In genomic region chr7:30583181-30583580, GRCh38 we compare ENCODE assay signal across 23 cellular contexts.
"Had no signal": no experiment of that assay in that cellular context is flagged by ENCODE, and none has a peak within 500 bp of the region (broad histone marks: within the 10 kb centered on the region; RNA-seq: fewer than 3 reads in every experiment).

No MANE protein-coding gene starts in this region.

- H3K4me1 ChIP-seq: right atrium auricular region, right lobe of liver, transverse colon had no signal

- H3K27ac ChIP-seq: hepatocyte, left ventricle myocardium inferior, ovary, right atrium auricular region, right lobe of liver, transverse colon, upper lobe of left lung had no signal

- H3K9me3 ChIP-seq: ovary, right atrium auricular region, right lobe of liver, transverse colon, upper lobe of left lung had no signal

- H2AFZ ChIP-seq: hepatocyte had no signal

- H3K27ac Mint-ChIP-seq: mesothelial cell of epicardium; naive B cell; natural killer cell; progenitor cell of endocrine pancreas; stimulated activated memory B cell treated with anti-CD40 and anti-IgM and Interleukin-4, amounts not matched to agents 10 μg/mL and 1 μg/mL and 100 μg/mL, for 72 hours; stimulated activated naive CD8-positive, alpha-beta T cell treated with anti-CD3 and anti-CD28 coated beads, Interleukin-15, amount 100 ng/mL, for 72 hours had no signal

- H3K4me3 ChIP-seq: hepatocyte, left ventricle myocardium inferior, lung, ovary, right atrium auricular region, right lobe of liver, smooth muscle cell, transverse colon, upper lobe of left lung had no signal

- H3K4me1 Mint-ChIP-seq: mesothelial cell of epicardium had no signal

- H3K36me3 ChIP-seq: ovary had no signal

- H3K4me3 Mint-ChIP-seq: mesothelial cell of epicardium; naive B cell; natural killer cell; stimulated activated memory B cell treated with anti-CD40 and anti-IgM and Interleukin-4, amounts not matched to agents 10 μg/mL and 1 μg/mL and 100 μg/mL, for 72 hours; stimulated activated naive CD8-positive, alpha-beta T cell treated with anti-CD3 and anti-CD28 coated beads, Interleukin-15, amount 100 ng/mL, for 72 hours had no signal

- H3K27me3 Mint-ChIP-seq: naive B cell; progenitor cell of endocrine pancreas; stimulated activated memory B cell treated with anti-CD40 and anti-IgM and Interleukin-4, amounts not matched to agents 10 μg/mL and 1 μg/mL and 100 μg/mL, for 72 hours; stimulated activated naive CD8-positive, alpha-beta T cell treated with anti-CD3 and anti-CD28 coated beads, Interleukin-15, amount 100 ng/mL, for 72 hours had no signal

- H3K4me2 ChIP-seq: hepatocyte, smooth muscle cell had no signal

- H3K9me3 Mint-ChIP-seq: natural killer cell; stimulated activated memory B cell treated with anti-CD40 and anti-IgM and Interleukin-4, amounts not matched to agents 10 μg/mL and 1 μg/mL and 100 μg/mL, for 72 hours; stimulated activated naive CD8-positive, alpha-beta T cell treated with anti-CD3 and anti-CD28 coated beads, Interleukin-15, amount 100 ng/mL, for 72 hours had no signal

- DNase-seq: islet precursor cell; left ventricle myocardium inferior; mesendoderm; naive B cell; natural killer cell; ovary; right lobe of liver; stimulated activated CD4-positive, alpha-beta T cell treated with anti-CD3 and anti-CD28 coated beads, Interleukin-1b, Interleukin-23, amount 100 ng/mL, for 48 hours; stimulated activated CD4-positive, alpha-beta T cell treated with anti-CD3 and anti-CD28 coated beads, Interleukin-2, amount 100 ng/mL, for 48 hours; stimulated activated CD4-positive, alpha-beta T cell treated with anti-CD3 and anti-CD28 coated beads, Interleukin-4, amount 100 ng/mL, for 4 hours; stimulated activated CD8-positive, alpha-beta memory T cell treated with anti-CD3 and anti-CD28 coated beads, Interleukin-4, amount 100 ng/mL, for 48 hours; stimulated activated naive CD4-positive, alpha-beta T cell treated with Interleukin-2 at 50 U/mL for 16 hours; stimulated activated naive CD8-positive, alpha-beta T cell treated with anti-CD3 and anti-CD28 coated beads, Interleukin-15, amount 100 ng/mL, for 72 hours; substantia nigra; transverse colon; upper lobe of left lung had no signal

- H3K27me3 ChIP-seq: hepatocyte, ovary, right atrium auricular region, right lobe of liver, transverse colon, upper lobe of left lung had no signal

- ATAC-seq: natural killer cell; right lobe of liver; stimulated activated memory B cell treated with anti-CD40 and anti-IgM and Interleukin-4, amounts not matched to agents 10 μg/mL and 1 μg/mL and 100 μg/mL, for 72 hours; stimulated activated naive CD8-positive, alpha-beta T cell treated with anti-CD3 and anti-CD28 coated beads, Interleukin-15, amount 100 ng/mL, for 72 hours had no signal
